ENCODE assay signal across 17 cellular contexts in the genomic region with DNA sequence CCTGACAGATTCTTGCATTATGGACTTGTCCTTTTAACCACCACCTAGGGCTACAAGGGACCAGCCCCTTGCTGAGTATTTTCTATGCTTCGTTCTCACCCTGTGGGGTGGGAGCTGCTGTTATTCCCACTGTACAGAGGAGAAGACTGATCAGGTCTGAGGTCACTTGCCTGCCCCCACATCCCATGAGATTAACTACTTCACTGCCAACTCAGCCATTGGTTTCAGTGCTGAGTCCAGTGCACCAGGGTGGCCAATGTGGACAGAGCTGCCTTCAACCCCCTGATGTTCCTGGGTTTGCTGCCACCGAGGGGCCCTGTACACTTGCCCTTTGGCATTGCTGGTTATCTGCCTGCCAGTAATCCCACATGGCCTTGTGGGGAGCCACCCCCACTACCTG. TPM values are rescaled to one million over a fixed set of nuclear protein-coding genes. Genes with fewer than 3 reads are reported as not detected.
"Had no signal": no experiment of that assay in that cellular context is flagged by ENCODE, and none has a peak within 500 bp of the region (broad histone marks: within the 10 kb centered on the region; RNA-seq: fewer than 3 reads in every experiment).

No MANE protein-coding gene starts in this region.

- H3K4me3 ChIP-seq: breast epithelium, esophagus squamous epithelium, left lung, smooth muscle cell, upper lobe of right lung had no signal

- DNase-seq: activated CD4-positive, alpha-beta T cell treated with anti-CD3 and anti-CD28 coated beads, Interleukin-2, amount 10 ng/mL, durations not matched to agents 24 days and 14 days; activated effector memory CD4-positive, alpha-beta T cell treated with Interleukin-2 at 50 U/mL for 16 hours; anterior cingulate cortex; esophagus squamous epithelium; foreskin fibroblast; islet precursor cell; left lung; retina; SK-N-SH; stimulated activated naive B cell treated with anti-CD40 and anti-IgM and Interleukin-4, amounts not matched to agents 10 μg/mL and 1 μg/mL and 100 μg/mL, for 72 hours; upper lobe of right lung had no signal

- H3K4me2 ChIP-seq: SK-N-SH, smooth muscle cell had no signal

- H3K9me3 ChIP-seq: breast epithelium, esophagus squamous epithelium, left lung, SK-N-SH, upper lobe of right lung had no signal

- H3K27ac ChIP-seq: esophagus squamous epithelium, left lung, parathyroid adenoma, upper lobe of right lung had no signal

- H3K9ac ChIP-seq: parathyroid adenoma, SK-N-SH had no signal

- H3K36me3 ChIP-seq: breast epithelium had no signal

- H2AFZ ChIP-seq: parathyroid adenoma had no signal

- H3K27me3 ChIP-seq: breast epithelium, esophagus squamous epithelium, left lung, upper lobe of right lung had no signal

- ATAC-seq: activated naive CD4-positive, alpha-beta T cell treated with anti-CD3 and anti-CD28 coated beads, Interleukin-2, amount 50 U/mL, for 72 hours; left lung; stimulated activated naive B cell treated with anti-CD40 and anti-IgM and Interleukin-4, amounts not matched to agents 10 μg/mL and 1 μg/mL and 100 μg/mL, for 72 hours; upper lobe of right lung; WTC11 had no signal

RNA-seq across cellular contexts. Expression of a gene that starts 25.1 kb away (rescaled TPM):
- total RNA-seq: activated naive CD4-positive, alpha-beta T cell treated with anti-CD3 and anti-CD28 coated beads, Interleukin-2, amount 50 U/mL, for 72 hours; breast epithelium; esophagus squamous epithelium; left lung; smooth muscle cell; upper lobe of right lung had no signal
- polyA plus RNA-seq: neural cell, SK-N-SH had no signal
